Comparison of ENCODE assay signal across 16 cellular contexts in genomic region chr10:116785867-116786266, GRCh38. TPM values are rescaled to one million over a fixed set of nuclear protein-coding genes. Genes with fewer than 3 reads are reported as not detected.
DNase-seq lines count a peak whose midpoint lies in the region; TF ChIP-seq lines count a peak whose summit lies in the region.
"Had no signal": no experiment of that assay in that cellular context is flagged by ENCODE, and none has a peak within 500 bp of the region (broad histone marks: within the 10 kb centered on the region; RNA-seq: fewer than 3 reads in every experiment).

No MANE protein-coding gene starts in this region.

- H3K4me1 ChIP-seq in hepatocyte (ENCODE audit: insufficient read depth) = no peaks in the 10 kb centered on the region
- no peaks in the 10 kb centered on the region for H3K4me1 ChIP-seq in breast epithelium
- H3K4me1 ChIP-seq: BE2C had no signal

- WGBS in hepatocyte (ENCODE audit: low lambda C conversion rate, missing lambda C conversion rate) = 95% methylated on average over 8 of the region's 8 CpGs

- TF ChIP-seq POLR2A in breast epithelium (IDR thresholded peaks at IDR 0.05) = no peak

- H3K4me3 ChIP-seq in hepatocyte (no peak overlapping the region), breast epithelium (no peak overlapping the region)
- H3K4me3 ChIP-seq: GM23338 had no signal

- H3K27ac ChIP-seq in hepatocyte (no peak overlapping the region), breast epithelium (no peak overlapping the region)

- H3K4me2 ChIP-seq in hepatocyte = no peak overlapping the region
- H3K4me2 ChIP-seq: GM23338 had no signal

- H3K9me3 ChIP-seq in hepatocyte (ENCODE audit: low read depth) (no peaks in the 10 kb centered on the region), breast epithelium (no peaks in the 10 kb centered on the region)
- H3K9me3 ChIP-seq: BE2C had no signal

- H3K36me3 ChIP-seq in hepatocyte (replicated peaks; ENCODE audit: insufficient read depth, low read depth) (no peaks in the 10 kb centered on the region), breast epithelium (no peaks in the 10 kb centered on the region)
- H3K36me3 ChIP-seq: BE2C had no signal

- TF ChIP-seq CTCF in hepatocyte (IDR thresholded peaks at IDR 0.05; ENCODE audit: poor library complexity) (no peak), breast epithelium (IDR thresholded peaks at IDR 0.05) (no peak)

- no peaks in the 10 kb centered on the region for H3K9me2 ChIP-seq in hepatocyte (replicated peaks; ENCODE audit: insufficient read depth)

- DNase-seq in ecto neural progenitor cell (ENCODE audit: low spot score) (peak; percentile 42), islet precursor cell (peak; percentile 40), putamen (ENCODE audit: low spot score) (peak; percentile 37), NCI-H2171 (lab: John Stamatoyannopoulos, UW) (no peak), hepatocyte (ENCODE audit: low spot score) (no peak), breast epithelium (ENCODE audit: low spot score in 2 of 2) (no peak), cerebellum (ENCODE audit: low spot score) (no peak)
- DNase-seq: ACHN; BE2C; C1 segment of cervical spinal cord; CD4-positive, CD25-positive, alpha-beta regulatory T cell; DMS153; DMS79; GDM1; HCEC 1CT had no signal

- no peaks in the 10 kb centered on the region for H3K79me2 ChIP-seq in hepatocyte

- intact Hi-C loops in breast epithelium (cut with DNase I; ENCODE audit: low total_unique reads) = no loop called here

- no peaks in the 10 kb centered on the region for H4K20me1 ChIP-seq in hepatocyte (ENCODE audit: insufficient read depth, poor library complexity, severe bottlenecking)

- H3K27me3 ChIP-seq in hepatocyte = no peaks in the 10 kb centered on the region
- peaks cover 0 to 3% of the 10 kb centered on the region in 2 donors for H3K27me3 ChIP-seq in breast epithelium
- H3K27me3 ChIP-seq: BE2C had no signal

- H2AFZ ChIP-seq in hepatocyte = no peak overlapping the region
- H2AFZ ChIP-seq: GM23338 had no signal

RNA-seq across cellular contexts. Expression of gene HSPA12A, which starts 43.5 kb away (rescaled TPM):
- 7.9 and 9.9 TPM in 2 replicates for total RNA-seq in hepatocyte
- polyA plus RNA-seq in hepatocyte = 8.7 and 10.7 TPM in 2 replicates
- 10 to 100 TPM; 13.2 to 23.6 (median 14.2) TPM for total RNA-seq in breast epithelium
- total RNA-seq in cerebellum = 63.1 TPM

Comparison
In these comparisons a context has a peak if more than half of its experiments do, and no peak if none do; other contexts are left out.
1. DNase-seq: peak in ecto neural progenitor cell (single experiment), islet precursor cell (single experiment) and putamen (single experiment); none in NCI-H2171 (single experiment), hepatocyte (single experiment), breast epithelium (0 of 2) and cerebellum (single experiment).